In the genomic region with DNA sequence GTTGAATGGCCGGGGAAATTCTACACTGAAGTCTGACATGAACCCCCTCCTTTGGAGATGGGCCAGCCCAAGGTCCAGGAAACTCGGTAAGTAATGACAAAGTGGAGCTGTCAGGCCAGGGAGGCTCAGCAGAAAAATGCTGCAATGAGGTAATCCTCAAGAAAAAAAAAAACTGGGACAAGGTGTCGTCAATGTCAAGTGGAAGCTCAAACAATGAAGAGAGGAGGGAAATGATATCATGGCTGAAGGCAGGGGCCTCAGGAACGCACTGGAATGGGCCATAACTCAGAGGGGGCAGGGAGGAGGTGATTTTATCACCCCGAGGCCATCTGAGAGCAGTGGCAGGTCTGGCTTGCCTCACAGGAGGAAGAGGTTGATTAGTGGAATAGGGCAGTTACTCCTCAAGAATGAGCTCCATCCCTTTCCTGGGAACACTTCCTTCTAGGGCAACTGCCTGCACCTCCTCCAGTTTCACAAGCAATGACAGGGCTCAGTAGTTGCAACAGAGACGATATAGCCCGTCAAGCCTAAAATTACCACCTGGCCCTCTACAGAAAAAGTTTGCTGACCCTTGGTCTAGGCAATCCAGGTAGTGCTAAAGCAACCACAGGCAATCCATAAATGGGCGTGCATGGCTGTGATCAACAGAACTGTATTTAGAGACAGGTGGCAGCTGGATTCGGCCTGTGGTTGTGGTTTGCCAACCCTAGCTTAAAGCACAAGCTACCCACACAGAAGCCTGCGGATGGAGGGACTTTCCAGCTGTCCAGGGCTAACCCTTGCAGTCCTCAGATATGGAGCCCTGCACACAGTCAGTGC, we compare ENCODE assay signal across 13 cellular contexts.
A peak's percentile ranks its signal among the peaks of the same experiment; 100 is the strongest.
DNase-seq lines count a peak whose midpoint lies in the region; ATAC-seq and TF ChIP-seq lines count a peak whose summit lies in the region.
"Had no signal": no experiment of that assay in that cellular context is flagged by ENCODE, and none has a peak within 500 bp of the region (broad histone marks: within the 10 kb centered on the region; RNA-seq: fewer than 3 reads in every experiment).

No MANE protein-coding gene starts in this region.

- H3K9me3 ChIP-seq in mesenchymal stem cell (ENCODE audit: control insufficient read depth, low read length): no peaks in the 10 kb centered on the region
- H3K9me3 ChIP-seq: tibial nerve had no signal

- H3K36me3 Mint-ChIP-seq in chondrocyte (ENCODE audit: low read depth): no peaks in the 10 kb centered on the region
- no peaks in the 10 kb centered on the region for H3K36me3 Mint-ChIP-seq in stimulated activated memory B cell treated with anti-CD40 and anti-IgM and Interleukin-4, amounts not matched to agents 10 μg/mL and 1 μg/mL and 100 μg/mL, for 72 hours
- H3K36me3 Mint-ChIP-seq: activated naive CD4-positive, alpha-beta T cell treated with anti-CD3 and anti-CD28 coated beads, Interleukin-2, amount 50 U/mL, for 24 hours had no signal

- no peak overlapping the region for H2BK12ac ChIP-seq in mesenchymal stem cell (ENCODE audit: low read length in 2 of 2)

- intact Hi-C loops in dorsolateral prefrontal cortex (cut with DNase I): no loop called here

- no peak for TF ChIP-seq POLR2A in NB4 (IDR thresholded peaks at IDR 0.05; ENCODE audit: extremely low read depth, insufficient read length)

- H3K27ac ChIP-seq in mesenchymal stem cell (ENCODE audit: low read length, poor library complexity, severe bottlenecking) (no peak overlapping the region), dorsolateral prefrontal cortex (no peak overlapping the region)

- TF ChIP-seq CTCF in NB4 (IDR thresholded peaks at IDR 0.05; ENCODE audit: low read depth, low read length) (no peak), chondrocyte (IDR thresholded peaks at IDR 0.05) (no peak), dorsolateral prefrontal cortex (IDR thresholded peaks at IDR 0.05 in 54 of 56, conservative IDR thresholded peaks at IDR 0.05 in 2 of 56; ENCODE audit: low read depth in 1 of 56, partially characterized antibody in 56 of 56) (no peak)

- ATAC-seq in stimulated activated memory B cell treated with anti-CD40 and anti-IgM and Interleukin-4, amounts not matched to agents 10 μg/mL and 1 μg/mL and 100 μg/mL, for 72 hours: no peak
- ATAC-seq in HG03175 (IDR thresholded peaks at IDR 0.05; ENCODE audit: unreplicated experiment) (no peak), GM21367 (IDR thresholded peaks at IDR 0.05; ENCODE audit: unreplicated experiment) (no peak)

- no peak overlapping the region for H3K4me3 Mint-ChIP-seq in chondrocyte (ENCODE audit: unreplicated experiment)
- no peak overlapping the region for H3K4me3 Mint-ChIP-seq in stimulated activated memory B cell treated with anti-CD40 and anti-IgM and Interleukin-4, amounts not matched to agents 10 μg/mL and 1 μg/mL and 100 μg/mL, for 72 hours
- H3K4me3 Mint-ChIP-seq: activated naive CD4-positive, alpha-beta T cell treated with anti-CD3 and anti-CD28 coated beads, Interleukin-2, amount 50 U/mL, for 24 hours; B cell had no signal

- DNase-seq in DMS53 treated with DMSO at 0.1 percent for 48 hours (lab: John Stamatoyannopoulos, UW; ENCODE audit: unreplicated experiment) (peak; percentile 15), NB4 (ENCODE audit: low read depth) (peak; percentile 19), chondrocyte (ENCODE audit: low spot score) (no peak), mesenchymal stem cell (peak; percentile 64), dorsolateral prefrontal cortex (no peak)
- DNase-seq: activated CD4-positive, alpha-beta T cell treated with anti-CD3 and anti-CD28 coated beads for 48 hours; NCI-H510A had no signal

- H3K4me3 ChIP-seq in NB4 (ENCODE audit: low read depth, low read length) (no peak overlapping the region), mesenchymal stem cell (ENCODE audit: insufficient read depth in 1 of 2, low read depth in 1 of 2, low read length in 2 of 2) (no peak overlapping the region), dorsolateral prefrontal cortex (no peak overlapping the region)
- H3K4me3 ChIP-seq: tibial nerve had no signal

- no peaks in the 10 kb centered on the region for H3K4me1 ChIP-seq in mesenchymal stem cell (ENCODE audit: control insufficient read depth, insufficient read depth, low read depth, low read length)

- no peak overlapping the region for H2AK5ac ChIP-seq in mesenchymal stem cell (ENCODE audit: low read length, severe bottlenecking)

- peaks cover 6% of the 10 kb centered on the region for H3K4me1 Mint-ChIP-seq in chondrocyte (ENCODE audit: low read depth)
- no peaks in the 10 kb centered on the region for H3K4me1 Mint-ChIP-seq in stimulated activated memory B cell treated with anti-CD40 and anti-IgM and Interleukin-4, amounts not matched to agents 10 μg/mL and 1 μg/mL and 100 μg/mL, for 72 hours
- H3K4me1 Mint-ChIP-seq: activated naive CD4-positive, alpha-beta T cell treated with anti-CD3 and anti-CD28 coated beads, Interleukin-2, amount 50 U/mL, for 24 hours; B cell had no signal

- peak overlapping the region; percentile 61 for H2BK15ac ChIP-seq in mesenchymal stem cell (ENCODE audit: low read depth, poor library complexity, severe bottlenecking)

- H3K18ac ChIP-seq in mesenchymal stem cell (ENCODE audit: low read depth in 1 of 2, low read length in 2 of 2): no peak overlapping the region

- 38% methylated on average over 10 of the region's 10 CpGs for WGBS in mesenchymal stem cell

- H3K27me3 ChIP-seq in mesenchymal stem cell (ENCODE audit: control insufficient read depth in 1 of 2, insufficient read depth in 1 of 2, low read length in 2 of 2) (peaks cover 2 to 3% of the 10 kb centered on the region in 2 experiments), dorsolateral prefrontal cortex (no peaks in the 10 kb centered on the region)
- H3K27me3 ChIP-seq: tibial nerve had no signal

- H3K4ac ChIP-seq in mesenchymal stem cell (ENCODE audit: low read depth in 1 of 2, low read length in 2 of 2): no peak overlapping the region

- H4K91ac ChIP-seq in mesenchymal stem cell (ENCODE audit: low read length): peak overlapping the region; percentile 46

- H3K27ac Mint-ChIP-seq in chondrocyte (ENCODE audit: unreplicated experiment): peak overlapping the region; percentile 52
- H3K27ac Mint-ChIP-seq in stimulated activated memory B cell treated with anti-CD40 and anti-IgM and Interleukin-4, amounts not matched to agents 10 μg/mL and 1 μg/mL and 100 μg/mL, for 72 hours: no peak overlapping the region
- H3K27ac Mint-ChIP-seq: activated naive CD4-positive, alpha-beta T cell treated with anti-CD3 and anti-CD28 coated beads, Interleukin-2, amount 50 U/mL, for 24 hours; B cell had no signal

- H2BK5ac ChIP-seq in mesenchymal stem cell (ENCODE audit: low read depth, low read length, poor library complexity, severe bottlenecking): no peak overlapping the region

- H3K4me2 ChIP-seq in mesenchymal stem cell (ENCODE audit: low read length, poor library complexity, severe bottlenecking): no peak overlapping the region

- no peak overlapping the region for H2BK120ac ChIP-seq in mesenchymal stem cell (ENCODE audit: low read depth, low read length)

- H3K14ac ChIP-seq in mesenchymal stem cell (ENCODE audit: low read length in 2 of 2): no peak overlapping the region

- H3K9me3 Mint-ChIP-seq in chondrocyte (ENCODE audit: low read depth): peaks cover 3% of the 10 kb centered on the region
- H3K9me3 Mint-ChIP-seq in stimulated activated memory B cell treated with anti-CD40 and anti-IgM and Interleukin-4, amounts not matched to agents 10 μg/mL and 1 μg/mL and 100 μg/mL, for 72 hours: peaks cover 3% of the 10 kb centered on the region
- H3K9me3 Mint-ChIP-seq: activated naive CD4-positive, alpha-beta T cell treated with anti-CD3 and anti-CD28 coated beads, Interleukin-2, amount 50 U/mL, for 24 hours had no signal

- H3K79me1 ChIP-seq in mesenchymal stem cell (replicated peaks; ENCODE audit: low read length, poor library complexity, severe bottlenecking): no peaks in the 10 kb centered on the region

- peak overlapping the region; percentile 41 for H4K8ac ChIP-seq in mesenchymal stem cell (ENCODE audit: low read length)

- no peak overlapping the region for H3K23ac ChIP-seq in mesenchymal stem cell (ENCODE audit: low read length in 2 of 2)

- H3K27me3 Mint-ChIP-seq in chondrocyte (ENCODE audit: low read depth): peaks cover 8% of the 10 kb centered on the region
- H3K27me3 Mint-ChIP-seq in stimulated activated memory B cell treated with anti-CD40 and anti-IgM and Interleukin-4, amounts not matched to agents 10 μg/mL and 1 μg/mL and 100 μg/mL, for 72 hours: peaks cover 26% of the 10 kb centered on the region

- H2AFZ ChIP-seq in mesenchymal stem cell (ENCODE audit: low read depth, low read length): no peak overlapping the region

- H3K9ac ChIP-seq in mesenchymal stem cell (ENCODE audit: low read length): no peak overlapping the region

- H3K36me3 ChIP-seq in mesenchymal stem cell (ENCODE audit: control insufficient read depth in 1 of 2, insufficient read depth in 2 of 2, low read depth in 1 of 2, low read length in 2 of 2): no peaks in the 10 kb centered on the region
- H3K36me3 ChIP-seq: tibial nerve had no signal

Comparison
In these comparisons a context has a peak if more than half of its experiments do, and no peak if none do; other contexts are left out.
1. DNase-seq: peak in DMS53 treated with DMSO at 0.1 percent for 48 hours (single experiment), NB4 (single experiment) and mesenchymal stem cell (single experiment); none in chondrocyte (single experiment) and dorsolateral prefrontal cortex (0 of 10).